11 cellular contexts compared by ENCODE assay signal in the genomic region with DNA sequence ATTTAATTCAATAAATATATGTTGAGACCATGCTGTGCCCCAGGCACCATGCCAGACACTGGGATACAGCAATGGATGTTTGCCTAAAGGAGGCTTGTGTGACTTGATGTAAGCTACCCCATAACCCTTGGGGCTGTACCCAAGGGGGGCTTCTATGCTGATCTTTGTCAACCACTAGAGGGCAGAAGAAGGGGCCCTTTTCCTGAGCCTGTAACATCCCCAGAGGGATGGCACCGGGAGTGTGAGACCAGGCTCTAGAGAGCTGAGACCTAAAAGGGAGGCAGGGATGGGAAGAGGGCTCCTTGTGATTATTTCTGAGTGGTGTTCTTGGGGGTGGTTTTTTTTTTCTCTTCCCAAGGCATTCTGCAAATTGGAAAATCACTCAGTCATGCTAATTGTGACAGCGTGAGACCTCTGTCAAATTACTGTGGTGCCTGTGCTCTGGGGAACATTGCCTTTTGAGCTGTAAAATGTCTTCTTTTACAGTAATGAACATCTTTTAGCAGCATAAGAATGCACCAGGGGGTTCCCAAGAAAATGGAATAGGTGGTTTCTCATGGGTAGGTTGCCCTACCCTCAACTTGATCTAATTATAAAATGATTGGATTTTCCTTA.
DNase-seq lines count a peak whose midpoint lies in the region; TF ChIP-seq lines count a peak whose summit lies in the region.
"Had no signal": no experiment of that assay in that cellular context is flagged by ENCODE, and none has a peak within 500 bp of the region (broad histone marks: within the 10 kb centered on the region; RNA-seq: fewer than 3 reads in every experiment).

No MANE protein-coding gene starts in this region.

- DNase-seq in AG10803 (ENCODE audit: low read depth) (no peak), OCI-M1 (lab: John Stamatoyannopoulos, UW) (peak; percentile 19), iPS DF 4.7 (ENCODE audit: extremely low read depth, low spot score) (peak; percentile 25), NCI-H1417 treated with DMSO at 0.1 percent for 48 hours (lab: John Stamatoyannopoulos, UW) (no peak), NCI-H2081 treated with DMSO at 0.1 percent for 48 hours (lab: John Stamatoyannopoulos, UW) (no peak), NCI-H2029 treated with DMSO at 0.1 percent for 48 hours (lab: John Stamatoyannopoulos, UW) (no peak)
- no peak for DNase-seq in stimulated activated CD4-positive, alpha-beta T cell treated with anti-CD3 and anti-CD28 coated beads, Interleukin-4, amount 100 ng/mL, for 24 hours
- DNase-seq: body of pancreas, foreskin fibroblast, upper lobe of left lung had no signal

- TF ChIP-seq CTCF in AG10803 (conservative IDR thresholded peaks at IDR 0.05; ENCODE audit: low read length) (peak; percentile 18), GM12874 (IDR thresholded peaks at IDR 0.05; ENCODE audit: insufficient read depth, low read depth, low read length) (peak; percentile 43; the same call in 1 of the 2 replicates)

- no peak overlapping the region for H3K4me3 ChIP-seq in AG10803 (ENCODE audit: low read length)
- H3K4me3 ChIP-seq: body of pancreas, upper lobe of left lung had no signal

Comparison
In these comparisons a context has a peak if more than half of its experiments do, and no peak if none do; other contexts are left out.
1. DNase-seq: peak in OCI-M1 (single experiment) and iPS DF 4.7 (single experiment); none in AG10803 (single experiment), NCI-H1417 treated with DMSO at 0.1 percent for 48 hours (single experiment), NCI-H2081 treated with DMSO at 0.1 percent for 48 hours (single experiment), NCI-H2029 treated with DMSO at 0.1 percent for 48 hours (single experiment) and stimulated activated CD4-positive, alpha-beta T cell treated with anti-CD3 and anti-CD28 coated beads, Interleukin-4, amount 100 ng/mL, for 24 hours (single experiment).